ENCODE assay signal across 1 cellular context in the genomic region with DNA sequence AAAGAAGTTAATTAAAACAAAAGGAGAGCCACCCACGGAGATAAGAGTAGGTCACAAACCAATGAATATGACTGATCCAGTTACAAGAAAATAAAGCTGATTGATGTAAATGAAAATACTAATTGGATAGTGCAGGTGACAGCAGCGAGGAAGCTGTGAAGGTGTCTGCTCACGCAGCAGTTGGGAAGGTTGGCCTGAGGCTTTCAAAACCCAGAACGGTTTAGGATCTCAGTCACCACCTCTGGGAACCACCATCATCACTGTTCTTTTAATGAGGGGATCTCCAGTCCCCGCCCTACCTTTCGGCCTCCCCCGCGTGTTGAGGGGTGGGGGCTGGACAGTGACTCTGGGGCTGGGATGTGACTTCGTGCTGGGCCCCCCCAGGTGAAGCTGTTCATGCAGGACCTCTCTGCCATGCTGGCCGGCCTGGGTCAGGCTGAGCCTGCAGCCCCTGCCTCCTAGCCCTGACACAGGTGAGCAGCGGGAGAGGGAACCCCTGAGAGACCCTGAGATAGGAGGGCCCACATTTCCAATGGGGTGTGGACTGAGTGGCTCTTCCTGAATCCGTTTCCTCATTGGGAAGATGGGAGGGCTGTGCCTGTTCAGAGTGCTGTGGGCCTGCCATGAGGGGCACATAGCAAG.
TF ChIP-seq lines count a peak whose summit lies in the region.

No MANE protein-coding gene starts in this region.

TF ChIP-seq in GM12878, 131 proteins besides CTCF, POLR2A, EP300 and RAD21 (continues in another document):
- TF ChIP-seq BCL11A (IDR thresholded peaks at IDR 0.05; ENCODE audit: low read depth, low read length) (peak; percentile 7; the same call in 1 of the 2 replicates), IKZF1 (conservative IDR thresholded peaks at IDR 0.05) (peak; percentile 21; the same call in 1 of the 2 replicates), TCF7 (IDR thresholded peaks at IDR 0.05; ENCODE audit: borderline replicate concordance) (no peak), BHLHE40 (IDR thresholded peaks at IDR 0.05; ENCODE audit: borderline replicate concordance in 1 of 2, low read depth in 2 of 2, low read length in 1 of 2) (0 out of 4 replicates have a peak, but pooled peaks of 1 of the 2 experiments have one; percentile 19), POLR2AphosphoS5 (IDR thresholded peaks at IDR 0.05; ENCODE audit: low read length) (0 out of 2 replicates have a peak, but pooled peaks have one; percentile 22), GATAD2B (conservative IDR thresholded peaks at IDR 0.05; ENCODE audit: low read depth) (no peak), PAX8 (IDR thresholded peaks at IDR 0.05) (no peak), TARDBP (IDR thresholded peaks at IDR 0.05; ENCODE audit: borderline replicate concordance) (no peak), MEF2B (IDR thresholded peaks at IDR 0.05; ENCODE audit: partially characterized antibody, poor library complexity, severe bottlenecking) (no peak), ZNF207 (IDR thresholded peaks at IDR 0.05; ENCODE audit: borderline replicate concordance) (no peak), IRF4 (IDR thresholded peaks at IDR 0.05; ENCODE audit: low read depth, low read length) (no peak), MTA2 (IDR thresholded peaks at IDR 0.05; ENCODE audit: low read depth) (peak; percentile 71; the same call in 1 of the 2 replicates), IKZF2 (IDR thresholded peaks at IDR 0.05) (peak in 1 of 2 experiments; percentile 10; a peak in 2 of 4 replicates), SRF (IDR thresholded peaks at IDR 0.05; ENCODE audit: low read depth in 2 of 2, low read length in 2 of 2) (no peak), MYC (IDR thresholded peaks at IDR 0.05; ENCODE audit: insufficient read depth, insufficient read length, insufficient replicate concordance, low read length, severe bottlenecking) (no peak), CBX5 (IDR thresholded peaks at IDR 0.05; ENCODE audit: low read depth) (no peak), ZNF217 (IDR thresholded peaks at IDR 0.05) (no peak), DPF2 (IDR thresholded peaks at IDR 0.05) (peak; percentile 44; the same call in 1 of the 2 replicates)
- TF ChIP-seq, protein P1, sequence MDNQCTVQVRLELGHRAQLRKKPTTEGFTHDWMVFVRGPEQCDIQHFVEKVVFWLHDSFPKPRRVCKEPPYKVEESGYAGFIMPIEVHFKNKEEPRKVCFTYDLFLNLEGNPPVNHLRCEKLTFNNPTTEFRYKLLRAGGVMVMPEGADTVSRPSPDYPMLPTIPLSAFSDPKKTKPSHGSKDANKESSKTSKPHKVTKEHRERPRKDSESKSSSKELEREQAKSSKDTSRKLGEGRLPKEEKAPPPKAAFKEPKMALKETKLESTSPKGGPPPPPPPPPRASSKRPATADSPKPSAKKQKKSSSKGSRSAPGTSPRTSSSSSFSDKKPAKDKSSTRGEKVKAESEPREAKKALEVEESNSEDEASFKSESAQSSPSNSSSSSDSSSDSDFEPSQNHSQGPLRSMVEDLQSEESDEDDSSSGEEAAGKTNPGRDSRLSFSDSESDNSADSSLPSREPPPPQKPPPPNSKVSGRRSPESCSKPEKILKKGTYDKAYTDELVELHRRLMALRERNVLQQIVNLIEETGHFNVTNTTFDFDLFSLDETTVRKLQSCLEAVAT (IDR thresholded peaks at IDR 0.05), result no peak
- TF ChIP-seq, protein P2, sequence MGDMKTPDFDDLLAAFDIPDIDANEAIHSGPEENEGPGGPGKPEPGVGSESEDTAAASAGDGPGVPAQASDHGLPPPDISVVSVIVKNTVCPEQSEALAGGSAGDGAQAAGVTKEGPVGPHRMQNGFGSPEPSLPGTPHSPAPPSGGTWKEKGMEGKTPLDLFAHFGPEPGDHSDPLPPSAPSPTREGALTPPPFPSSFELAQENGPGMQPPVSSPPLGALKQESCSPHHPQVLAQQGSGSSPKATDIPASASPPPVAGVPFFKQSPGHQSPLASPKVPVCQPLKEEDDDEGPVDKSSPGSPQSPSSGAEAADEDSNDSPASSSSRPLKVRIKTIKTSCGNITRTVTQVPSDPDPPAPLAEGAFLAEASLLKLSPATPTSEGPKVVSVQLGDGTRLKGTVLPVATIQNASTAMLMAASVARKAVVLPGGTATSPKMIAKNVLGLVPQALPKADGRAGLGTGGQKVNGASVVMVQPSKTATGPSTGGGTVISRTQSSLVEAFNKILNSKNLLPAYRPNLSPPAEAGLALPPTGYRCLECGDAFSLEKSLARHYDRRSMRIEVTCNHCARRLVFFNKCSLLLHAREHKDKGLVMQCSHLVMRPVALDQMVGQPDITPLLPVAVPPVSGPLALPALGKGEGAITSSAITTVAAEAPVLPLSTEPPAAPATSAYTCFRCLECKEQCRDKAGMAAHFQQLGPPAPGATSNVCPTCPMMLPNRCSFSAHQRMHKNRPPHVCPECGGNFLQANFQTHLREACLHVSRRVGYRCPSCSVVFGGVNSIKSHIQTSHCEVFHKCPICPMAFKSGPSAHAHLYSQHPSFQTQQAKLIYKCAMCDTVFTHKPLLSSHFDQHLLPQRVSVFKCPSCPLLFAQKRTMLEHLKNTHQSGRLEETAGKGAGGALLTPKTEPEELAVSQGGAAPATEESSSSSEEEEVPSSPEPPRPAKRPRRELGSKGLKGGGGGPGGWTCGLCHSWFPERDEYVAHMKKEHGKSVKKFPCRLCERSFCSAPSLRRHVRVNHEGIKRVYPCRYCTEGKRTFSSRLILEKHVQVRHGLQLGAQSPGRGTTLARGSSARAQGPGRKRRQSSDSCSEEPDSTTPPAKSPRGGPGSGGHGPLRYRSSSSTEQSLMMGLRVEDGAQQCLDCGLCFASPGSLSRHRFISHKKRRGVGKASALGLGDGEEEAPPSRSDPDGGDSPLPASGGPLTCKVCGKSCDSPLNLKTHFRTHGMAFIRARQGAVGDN (IDR thresholded peaks at IDR 0.05), result no peak
- TF ChIP-seq, protein P3, sequence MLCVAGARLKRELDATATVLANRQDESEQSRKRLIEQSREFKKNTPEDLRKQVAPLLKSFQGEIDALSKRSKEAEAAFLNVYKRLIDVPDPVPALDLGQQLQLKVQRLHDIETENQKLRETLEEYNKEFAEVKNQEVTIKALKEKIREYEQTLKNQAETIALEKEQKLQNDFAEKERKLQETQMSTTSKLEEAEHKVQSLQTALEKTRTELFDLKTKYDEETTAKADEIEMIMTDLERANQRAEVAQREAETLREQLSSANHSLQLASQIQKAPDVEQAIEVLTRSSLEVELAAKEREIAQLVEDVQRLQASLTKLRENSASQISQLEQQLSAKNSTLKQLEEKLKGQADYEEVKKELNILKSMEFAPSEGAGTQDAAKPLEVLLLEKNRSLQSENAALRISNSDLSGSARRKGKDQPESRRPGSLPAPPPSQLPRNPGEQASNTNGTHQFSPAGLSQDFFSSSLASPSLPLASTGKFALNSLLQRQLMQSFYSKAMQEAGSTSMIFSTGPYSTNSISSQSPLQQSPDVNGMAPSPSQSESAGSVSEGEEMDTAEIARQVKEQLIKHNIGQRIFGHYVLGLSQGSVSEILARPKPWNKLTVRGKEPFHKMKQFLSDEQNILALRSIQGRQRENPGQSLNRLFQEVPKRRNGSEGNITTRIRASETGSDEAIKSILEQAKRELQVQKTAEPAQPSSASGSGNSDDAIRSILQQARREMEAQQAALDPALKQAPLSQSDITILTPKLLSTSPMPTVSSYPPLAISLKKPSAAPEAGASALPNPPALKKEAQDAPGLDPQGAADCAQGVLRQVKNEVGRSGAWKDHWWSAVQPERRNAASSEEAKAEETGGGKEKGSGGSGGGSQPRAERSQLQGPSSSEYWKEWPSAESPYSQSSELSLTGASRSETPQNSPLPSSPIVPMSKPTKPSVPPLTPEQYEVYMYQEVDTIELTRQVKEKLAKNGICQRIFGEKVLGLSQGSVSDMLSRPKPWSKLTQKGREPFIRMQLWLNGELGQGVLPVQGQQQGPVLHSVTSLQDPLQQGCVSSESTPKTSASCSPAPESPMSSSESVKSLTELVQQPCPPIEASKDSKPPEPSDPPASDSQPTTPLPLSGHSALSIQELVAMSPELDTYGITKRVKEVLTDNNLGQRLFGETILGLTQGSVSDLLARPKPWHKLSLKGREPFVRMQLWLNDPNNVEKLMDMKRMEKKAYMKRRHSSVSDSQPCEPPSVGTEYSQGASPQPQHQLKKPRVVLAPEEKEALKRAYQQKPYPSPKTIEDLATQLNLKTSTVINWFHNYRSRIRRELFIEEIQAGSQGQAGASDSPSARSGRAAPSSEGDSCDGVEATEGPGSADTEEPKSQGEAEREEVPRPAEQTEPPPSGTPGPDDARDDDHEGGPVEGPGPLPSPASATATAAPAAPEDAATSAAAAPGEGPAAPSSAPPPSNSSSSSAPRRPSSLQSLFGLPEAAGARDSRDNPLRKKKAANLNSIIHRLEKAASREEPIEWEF (IDR thresholded peaks at IDR 0.05; ENCODE audit: insufficient replicate concordance, low read depth, low read length), result no peak
- TF ChIP-seq, protein P4, sequence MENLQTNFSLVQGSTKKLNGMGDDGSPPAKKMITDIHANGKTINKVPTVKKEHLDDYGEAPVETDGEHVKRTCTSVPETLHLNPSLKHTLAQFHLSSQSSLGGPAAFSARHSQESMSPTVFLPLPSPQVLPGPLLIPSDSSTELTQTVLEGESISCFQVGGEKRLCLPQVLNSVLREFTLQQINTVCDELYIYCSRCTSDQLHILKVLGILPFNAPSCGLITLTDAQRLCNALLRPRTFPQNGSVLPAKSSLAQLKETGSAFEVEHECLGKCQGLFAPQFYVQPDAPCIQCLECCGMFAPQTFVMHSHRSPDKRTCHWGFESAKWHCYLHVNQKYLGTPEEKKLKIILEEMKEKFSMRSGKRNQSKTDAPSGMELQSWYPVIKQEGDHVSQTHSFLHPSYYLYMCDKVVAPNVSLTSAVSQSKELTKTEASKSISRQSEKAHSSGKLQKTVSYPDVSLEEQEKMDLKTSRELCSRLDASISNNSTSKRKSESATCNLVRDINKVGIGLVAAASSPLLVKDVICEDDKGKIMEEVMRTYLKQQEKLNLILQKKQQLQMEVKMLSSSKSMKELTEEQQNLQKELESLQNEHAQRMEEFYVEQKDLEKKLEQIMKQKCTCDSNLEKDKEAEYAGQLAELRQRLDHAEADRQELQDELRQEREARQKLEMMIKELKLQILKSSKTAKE (IDR thresholded peaks at IDR 0.05; ENCODE audit: low read depth, poor library complexity, severe bottlenecking), result no peak
- TF ChIP-seq, protein P5, sequence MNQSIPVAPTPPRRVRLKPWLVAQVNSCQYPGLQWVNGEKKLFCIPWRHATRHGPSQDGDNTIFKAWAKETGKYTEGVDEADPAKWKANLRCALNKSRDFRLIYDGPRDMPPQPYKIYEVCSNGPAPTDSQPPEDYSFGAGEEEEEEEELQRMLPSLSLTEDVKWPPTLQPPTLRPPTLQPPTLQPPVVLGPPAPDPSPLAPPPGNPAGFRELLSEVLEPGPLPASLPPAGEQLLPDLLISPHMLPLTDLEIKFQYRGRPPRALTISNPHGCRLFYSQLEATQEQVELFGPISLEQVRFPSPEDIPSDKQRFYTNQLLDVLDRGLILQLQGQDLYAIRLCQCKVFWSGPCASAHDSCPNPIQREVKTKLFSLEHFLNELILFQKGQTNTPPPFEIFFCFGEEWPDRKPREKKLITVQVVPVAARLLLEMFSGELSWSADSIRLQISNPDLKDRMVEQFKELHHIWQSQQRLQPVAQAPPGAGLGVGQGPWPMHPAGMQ (IDR thresholded peaks at IDR 0.05; ENCODE audit: borderline replicate concordance), result no peak
- TF ChIP-seq, protein P6, sequence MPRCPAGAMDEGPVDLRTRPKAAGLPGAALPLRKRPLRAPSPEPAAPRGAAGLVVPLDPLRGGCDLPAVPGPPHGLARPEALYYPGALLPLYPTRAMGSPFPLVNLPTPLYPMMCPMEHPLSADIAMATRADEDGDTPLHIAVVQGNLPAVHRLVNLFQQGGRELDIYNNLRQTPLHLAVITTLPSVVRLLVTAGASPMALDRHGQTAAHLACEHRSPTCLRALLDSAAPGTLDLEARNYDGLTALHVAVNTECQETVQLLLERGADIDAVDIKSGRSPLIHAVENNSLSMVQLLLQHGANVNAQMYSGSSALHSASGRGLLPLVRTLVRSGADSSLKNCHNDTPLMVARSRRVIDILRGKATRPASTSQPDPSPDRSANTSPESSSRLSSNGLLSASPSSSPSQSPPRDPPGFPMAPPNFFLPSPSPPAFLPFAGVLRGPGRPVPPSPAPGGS (IDR thresholded peaks at IDR 0.05; ENCODE audit: borderline replicate concordance, insufficient read depth, low read depth, low read length, poor library complexity, severe bottlenecking), result no peak
- TF ChIP-seq, protein P7, sequence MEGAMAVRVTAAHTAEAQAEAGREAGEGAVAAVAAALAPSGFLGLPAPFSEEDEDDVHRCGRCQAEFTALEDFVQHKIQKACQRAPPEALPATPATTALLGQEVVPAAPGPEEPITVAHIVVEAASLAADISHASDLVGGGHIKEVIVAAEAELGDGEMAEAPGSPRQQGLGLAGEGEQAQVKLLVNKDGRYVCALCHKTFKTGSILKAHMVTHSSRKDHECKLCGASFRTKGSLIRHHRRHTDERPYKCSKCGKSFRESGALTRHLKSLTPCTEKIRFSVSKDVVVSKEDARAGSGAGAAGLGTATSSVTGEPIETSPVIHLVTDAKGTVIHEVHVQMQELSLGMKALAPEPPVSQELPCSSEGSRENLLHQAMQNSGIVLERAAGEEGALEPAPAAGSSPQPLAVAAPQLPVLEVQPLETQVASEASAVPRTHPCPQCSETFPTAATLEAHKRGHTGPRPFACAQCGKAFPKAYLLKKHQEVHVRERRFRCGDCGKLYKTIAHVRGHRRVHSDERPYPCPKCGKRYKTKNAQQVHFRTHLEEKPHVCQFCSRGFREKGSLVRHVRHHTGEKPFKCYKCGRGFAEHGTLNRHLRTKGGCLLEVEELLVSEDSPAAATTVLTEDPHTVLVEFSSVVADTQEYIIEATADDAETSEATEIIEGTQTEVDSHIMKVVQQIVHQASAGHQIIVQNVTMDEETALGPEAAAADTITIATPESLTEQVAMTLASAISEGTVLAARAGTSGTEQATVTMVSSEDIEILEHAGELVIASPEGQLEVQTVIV (IDR thresholded peaks at IDR 0.05; ENCODE audit: borderline replicate concordance, partially characterized antibody), result no peak
- TF ChIP-seq, protein P8, sequence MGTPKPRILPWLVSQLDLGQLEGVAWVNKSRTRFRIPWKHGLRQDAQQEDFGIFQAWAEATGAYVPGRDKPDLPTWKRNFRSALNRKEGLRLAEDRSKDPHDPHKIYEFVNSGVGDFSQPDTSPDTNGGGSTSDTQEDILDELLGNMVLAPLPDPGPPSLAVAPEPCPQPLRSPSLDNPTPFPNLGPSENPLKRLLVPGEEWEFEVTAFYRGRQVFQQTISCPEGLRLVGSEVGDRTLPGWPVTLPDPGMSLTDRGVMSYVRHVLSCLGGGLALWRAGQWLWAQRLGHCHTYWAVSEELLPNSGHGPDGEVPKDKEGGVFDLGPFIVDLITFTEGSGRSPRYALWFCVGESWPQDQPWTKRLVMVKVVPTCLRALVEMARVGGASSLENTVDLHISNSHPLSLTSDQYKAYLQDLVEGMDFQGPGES (IDR thresholded peaks at IDR 0.05), result no peak
- TF ChIP-seq, protein P9, sequence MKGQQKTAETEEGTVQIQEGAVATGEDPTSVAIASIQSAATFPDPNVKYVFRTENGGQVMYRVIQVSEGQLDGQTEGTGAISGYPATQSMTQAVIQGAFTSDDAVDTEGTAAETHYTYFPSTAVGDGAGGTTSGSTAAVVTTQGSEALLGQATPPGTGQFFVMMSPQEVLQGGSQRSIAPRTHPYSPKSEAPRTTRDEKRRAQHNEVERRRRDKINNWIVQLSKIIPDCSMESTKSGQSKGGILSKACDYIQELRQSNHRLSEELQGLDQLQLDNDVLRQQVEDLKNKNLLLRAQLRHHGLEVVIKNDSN (IDR thresholded peaks at IDR 0.05; ENCODE audit: borderline replicate concordance, extremely low read length, insufficient read depth, low read depth, low read length), result no peak
- TF ChIP-seq, protein P10, sequence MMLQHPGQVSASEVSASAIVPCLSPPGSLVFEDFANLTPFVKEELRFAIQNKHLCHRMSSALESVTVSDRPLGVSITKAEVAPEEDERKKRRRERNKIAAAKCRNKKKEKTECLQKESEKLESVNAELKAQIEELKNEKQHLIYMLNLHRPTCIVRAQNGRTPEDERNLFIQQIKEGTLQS (IDR thresholded peaks at IDR 0.05; ENCODE audit: borderline replicate concordance, extremely low read depth, low read depth, low read length), result no peak
